In genomic region chr7:137755438-137755837, GRCh38 we compare ENCODE assay signal across 11 cellular contexts.
"Had no signal": no experiment of that assay in that cellular context is flagged by ENCODE, and none has a peak within 500 bp of the region (broad histone marks: within the 10 kb centered on the region; RNA-seq: fewer than 3 reads in every experiment).

No MANE protein-coding gene starts in this region.

- H3K36me3 ChIP-seq: cardiac muscle cell, esophagus muscularis mucosa, right atrium auricular region, tibial nerve had no signal

- H3K9me3 ChIP-seq: esophagus muscularis mucosa, right atrium auricular region, tibial nerve had no signal

- H3K4me1 Mint-ChIP-seq: stimulated activated effector memory CD8-positive, alpha-beta T cell treated with anti-CD3 and anti-CD28 coated beads, Interleukin-12 subunit alpha, Interleukin-12 subunit beta, amount 100 ng/mL, for 72 hours had no signal

- H3K36me3 Mint-ChIP-seq: naive B cell; stimulated activated effector memory CD8-positive, alpha-beta T cell treated with anti-CD3 and anti-CD28 coated beads, Interleukin-12 subunit alpha, Interleukin-12 subunit beta, amount 100 ng/mL, for 72 hours had no signal

- ATAC-seq: stimulated activated effector memory CD8-positive, alpha-beta T cell treated with anti-CD3 and anti-CD28 coated beads, Interleukin-12 subunit alpha, Interleukin-12 subunit beta, amount 100 ng/mL, for 72 hours had no signal

- H3K27ac ChIP-seq: cardiac muscle cell, right atrium auricular region, tibial nerve had no signal

- H3K27me3 ChIP-seq: cardiac muscle cell, esophagus muscularis mucosa, right atrium auricular region, tibial nerve had no signal

- H3K4me3 ChIP-seq: esophagus muscularis mucosa, right atrium auricular region, tibial nerve had no signal

- H3K4me1 ChIP-seq: right atrium auricular region, tibial nerve had no signal

- H3K27ac Mint-ChIP-seq: naive B cell; stimulated activated effector memory CD8-positive, alpha-beta T cell treated with anti-CD3 and anti-CD28 coated beads, Interleukin-12 subunit alpha, Interleukin-12 subunit beta, amount 100 ng/mL, for 72 hours had no signal

- DNase-seq: activated CD4-positive, alpha-beta T cell treated with anti-CD3 and anti-CD28 coated beads for 1 hour; activated CD4-positive, alpha-beta T cell treated with anti-CD3 and anti-CD28 coated beads, Interleukin-2, amount 50 U/mL, for 48 hours; activated CD8-positive, alpha-beta memory T cell treated with anti-CD3 and anti-CD28 coated beads, Interleukin-2, amount 50 U/mL, for 4 hours; aorta; naive B cell; small intestine had no signal

- H3K9me3 Mint-ChIP-seq: naive B cell had no signal

- H3K4me3 Mint-ChIP-seq: naive B cell; stimulated activated effector memory CD8-positive, alpha-beta T cell treated with anti-CD3 and anti-CD28 coated beads, Interleukin-12 subunit alpha, Interleukin-12 subunit beta, amount 100 ng/mL, for 72 hours had no signal
